8 cellular contexts compared by ENCODE assay signal in genomic region chr14:76152333-76152681, GRCh38.
DNase-seq lines count a peak whose midpoint lies in the region; ATAC-seq lines count a peak whose summit lies in the region.

No MANE protein-coding gene starts in this region.

- peak; percentile 28 for DNase-seq in NCI-H1092 treated with DMSO at 0.1 percent for 48 hours (lab: John Stamatoyannopoulos, UW)
- DNase-seq in NCI-H1092 (lab: John Stamatoyannopoulos, UW) = no peak
- DNase-seq in NCI-H1105 (lab: John Stamatoyannopoulos, UW) = peak; percentile 28
- peak; percentile 48 for DNase-seq in activated CD4-positive, alpha-beta T cell treated with anti-CD3 and anti-CD28 coated beads for 1 hour
- peak; percentile 32 for DNase-seq in cerebellar cortex (ENCODE audit: low spot score)
- peak; percentile 90 for DNase-seq in kidney tubule cell (ENCODE audit: low spot score)
- DNase-seq in stimulated activated CD4-positive, alpha-beta T cell treated with anti-CD3 and anti-CD28 coated beads, Interleukin-1b, Interleukin-23, amount 100 ng/mL, for 48 hours = peak; percentile 76

- peak; percentile 59 for ATAC-seq in HG02610 (IDR thresholded peaks at IDR 0.05; ENCODE audit: unreplicated experiment)
